In the genomic region with DNA sequence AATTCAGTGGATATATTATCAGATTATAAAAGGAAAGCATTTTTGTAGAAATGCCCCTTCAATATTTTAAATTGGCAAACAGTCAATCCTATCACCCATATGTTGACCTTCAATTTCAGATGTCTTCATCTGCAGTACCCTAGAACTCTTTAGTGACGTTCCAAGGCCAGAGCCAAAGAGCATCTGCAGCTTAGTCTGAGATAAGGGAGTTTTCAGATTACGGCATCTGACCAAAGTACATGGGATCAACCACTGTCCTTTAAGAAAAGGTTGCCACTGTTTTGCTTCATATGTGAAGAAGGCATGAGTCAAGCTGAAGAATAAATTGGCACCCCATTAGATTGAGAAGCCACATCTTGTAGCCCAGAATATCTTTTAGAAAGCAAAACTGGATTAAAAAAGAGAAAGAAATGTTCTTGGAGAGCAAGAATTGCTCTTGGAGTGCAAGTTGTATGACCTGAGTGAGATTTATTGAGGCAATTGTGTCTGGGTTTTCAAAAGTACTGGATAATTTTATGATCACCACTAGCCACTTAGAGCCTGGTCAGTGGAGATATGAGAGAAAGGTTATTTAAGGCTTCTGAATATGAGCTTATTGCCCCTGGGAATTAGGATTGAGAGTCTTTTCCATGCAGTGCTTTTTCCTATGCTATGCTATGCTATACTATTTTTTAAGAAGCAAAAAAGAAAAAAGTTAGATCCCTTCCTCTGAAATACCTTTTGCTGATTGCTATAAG, we compare ENCODE assay signal across 20 cellular contexts.
DNase-seq lines count a peak whose midpoint lies in the region; ATAC-seq lines count a peak whose summit lies in the region.
"Had no signal": no experiment of that assay in that cellular context is flagged by ENCODE, and none has a peak within 500 bp of the region (broad histone marks: within the 10 kb centered on the region; RNA-seq: fewer than 3 reads in every experiment).

No MANE protein-coding gene starts in this region.

- ATAC-seq in left colon (peak; percentile 75), GM18511 (IDR thresholded peaks at IDR 0.05; ENCODE audit: unreplicated experiment) (no peak), HG03565 (IDR thresholded peaks at IDR 0.05; ENCODE audit: unreplicated experiment) (no peak), HG03108 (IDR thresholded peaks at IDR 0.05; ENCODE audit: unreplicated experiment) (no peak)
- ATAC-seq: GM12878 had no signal

- peaks cover 8 to 39% of the 10 kb centered on the region in 2 donors for H3K4me1 ChIP-seq in mucosa of rectum (ENCODE audit: control insufficient read depth in 2 of 2, insufficient read depth in 2 of 2, low read length in 2 of 2)
- H3K4me1 ChIP-seq: BE2C had no signal

- DNase-seq in amniotic epithelial cell (ENCODE audit: low read depth) (peak; percentile 4), left colon (peak in 1 of 2 donors; percentile 37)
- DNase-seq: ACHN; BE2C; C1 segment of cervical spinal cord; CD4-positive, CD25-positive, alpha-beta regulatory T cell; CD8-positive, alpha-beta memory T cell; COR-L47; DMS 273 treated with DMSO at 0.1 percent for 48 hours; DMS53; DND-41; EL; H9; IMR-90 had no signal

- H3K9ac ChIP-seq in mucosa of rectum (ENCODE audit: low read depth in 1 of 2, low read length in 2 of 2) = no peak overlapping the region

- H3K36me3 ChIP-seq in mucosa of rectum (ENCODE audit: control insufficient read depth in 2 of 2, insufficient read depth in 2 of 2, low read length in 2 of 2) = no peaks in the 10 kb centered on the region
- H3K36me3 ChIP-seq: BE2C had no signal

- no peaks in the 10 kb centered on the region for H3K9me3 ChIP-seq in mucosa of rectum (ENCODE audit: control insufficient read depth in 2 of 2, low read length in 2 of 2)
- H3K9me3 ChIP-seq: BE2C had no signal

- H3K27ac ChIP-seq in mucosa of rectum (ENCODE audit: low read depth in 2 of 2, low read length in 2 of 2) = peak overlapping the region; percentile 62 to 83
- H3K27ac ChIP-seq: HL-60 had no signal

- no peaks in the 10 kb centered on the region for H3K27me3 ChIP-seq in mucosa of rectum (ENCODE audit: control insufficient read depth in 2 of 2, insufficient read depth in 2 of 2, low read length in 2 of 2)

- peak overlapping the region in 1 of 2 donors; percentile 37 for H3K4me3 ChIP-seq in mucosa of rectum (ENCODE audit: low read length in 2 of 2)
- H3K4me3 ChIP-seq: GM12878 had no signal

- intact Hi-C loops in left colon (cut with DNase I, micrococcal nuclease) = no loop called here
